In genomic region chr19:33486407-33486806, GRCh38 we compare ENCODE assay signal across 20 cellular contexts. TPM values are rescaled to one million over a fixed set of nuclear protein-coding genes. Genes with fewer than 3 reads are reported as not detected.
A peak's percentile ranks its signal among the peaks of the same experiment; 100 is the strongest.
DNase-seq lines count a peak whose midpoint lies in the region; ATAC-seq and TF ChIP-seq lines count a peak whose summit lies in the region.
"Had no signal": no experiment of that assay in that cellular context is flagged by ENCODE, and none has a peak within 500 bp of the region (broad histone marks: within the 10 kb centered on the region; RNA-seq: fewer than 3 reads in every experiment).

No MANE protein-coding gene starts in this region.

- TF ChIP-seq POLR2A in spleen (IDR thresholded peaks at IDR 0.05): no peak

- no peaks in the 10 kb centered on the region for H3K36me3 ChIP-seq in cardiac muscle cell
- H3K36me3 ChIP-seq in right atrium auricular region: no peaks in the 10 kb centered on the region
- peaks cover 19% of the 10 kb centered on the region for H3K36me3 ChIP-seq in lower lobe of right lung
- H3K36me3 ChIP-seq in spleen: peaks cover 0 to 72% (median 6%) of the 10 kb centered on the region in 6 donors
- no peaks in the 10 kb centered on the region for H3K36me3 ChIP-seq in colonic mucosa

- no peak for TF ChIP-seq CTCF in cardiac muscle cell (IDR thresholded peaks at IDR 0.05; ENCODE audit: low read depth, low read length)
- TF ChIP-seq CTCF in right atrium auricular region (IDR thresholded peaks at IDR 0.05): no peak
- TF ChIP-seq CTCF in lower lobe of right lung (IDR thresholded peaks at IDR 0.05): no peak
- no peak for TF ChIP-seq CTCF in spleen (IDR thresholded peaks at IDR 0.05 in 8 of 11, conservative IDR thresholded peaks at IDR 0.05 in 3 of 11)
- TF ChIP-seq CTCF in colonic mucosa (IDR thresholded peaks at IDR 0.05): no peak

- H3K9ac ChIP-seq in colonic mucosa (ENCODE audit: low read depth in 2 of 2, low read length in 2 of 2): no peak overlapping the region
- H3K9ac ChIP-seq: BLaER1 treated with 17β-estradiol and CSF1 and Interleukin-3, amounts not matched to agents 10 nM and 100 nM had no signal

- ATAC-seq in lower lobe of right lung: no peak
- ATAC-seq: GM12878 had no signal

- H3K4me1 ChIP-seq in cardiac muscle cell (ENCODE audit: low read depth): peaks cover 10% of the 10 kb centered on the region
- H3K4me1 ChIP-seq in right atrium auricular region: peaks cover 0 to 10% of the 10 kb centered on the region in 2 donors
- H3K4me1 ChIP-seq in lower lobe of right lung: no peaks in the 10 kb centered on the region
- H3K4me1 ChIP-seq in spleen: no peaks in the 10 kb centered on the region
- no peaks in the 10 kb centered on the region for H3K4me1 ChIP-seq in colonic mucosa

- H3K27me3 ChIP-seq in cardiac muscle cell (no peaks in the 10 kb centered on the region), right atrium auricular region (no peaks in the 10 kb centered on the region), lower lobe of right lung (ENCODE audit: low read depth) (no peaks in the 10 kb centered on the region), spleen (replicated peaks in 1 of 7) (no peaks in the 10 kb centered on the region), colonic mucosa (no peaks in the 10 kb centered on the region)
- H3K27me3 ChIP-seq: BLaER1 treated with 17β-estradiol and CSF1 and Interleukin-3, amounts not matched to agents 10 nM and 100 nM had no signal

- H3K9me3 ChIP-seq in cardiac muscle cell (ENCODE audit: low read depth): no peaks in the 10 kb centered on the region
- peaks cover 0 to 16% of the 10 kb centered on the region in 2 donors for H3K9me3 ChIP-seq in right atrium auricular region
- peaks cover 10% of the 10 kb centered on the region for H3K9me3 ChIP-seq in lower lobe of right lung
- H3K9me3 ChIP-seq in spleen: peaks cover 0 to 28% (median 17%) of the 10 kb centered on the region in 8 donors
- H3K9me3 ChIP-seq in colonic mucosa: no peaks in the 10 kb centered on the region

- H3K4me3 ChIP-seq in cardiac muscle cell: no peak overlapping the region
- H3K4me3 ChIP-seq in right atrium auricular region: no peak overlapping the region
- no peak overlapping the region for H3K4me3 ChIP-seq in lower lobe of right lung
- H3K4me3 ChIP-seq in spleen: no peak overlapping the region
- H3K4me3 ChIP-seq in colonic mucosa: no peak overlapping the region
- H3K4me3 ChIP-seq: BLaER1 treated with 17β-estradiol and CSF1 and Interleukin-3, amounts not matched to agents 10 nM and 100 nM; GM12878 had no signal

- WGBS in spleen, 5 donors: 86 to 92% (median 88%) methylated on average over 8 of the region's 8 CpGs

- H3K27ac ChIP-seq in cardiac muscle cell: peak overlapping the region; percentile 74
- no peak overlapping the region for H3K27ac ChIP-seq in right atrium auricular region
- H3K27ac ChIP-seq in caudate nucleus (ENCODE audit: low read depth, low read length): peak overlapping the region; percentile 37
- no peak overlapping the region for H3K27ac ChIP-seq in lower lobe of right lung
- no peak overlapping the region for H3K27ac ChIP-seq in spleen
- no peak overlapping the region for H3K27ac ChIP-seq in colonic mucosa
- H3K27ac ChIP-seq: BLaER1 treated with 17β-estradiol and CSF1 and Interleukin-3, amounts not matched to agents 10 nM and 100 nM; RWPE1 had no signal

- intact Hi-C loops in lower lobe of right lung (cut with DNase I): no loop called here
- intact Hi-C loops in spleen (cut with DNase I; ENCODE audit: low total_unique reads): no loop called here
- intact Hi-C loops in colonic mucosa (cut with DNase I): no loop called here

- DNase-seq in cardiac muscle cell (ENCODE audit: low read depth in 1 of 2, low spot score in 1 of 2) (no peak), right atrium auricular region (ENCODE audit: low spot score) (no peak), caudate nucleus (lab: John Stamatoyannopoulos, UW) (no peak), lower lobe of right lung (peak; percentile 28), spleen (peak; percentile 49), Ammon's horn (ENCODE audit: low spot score) (no peak), colonic mucosa (no peak)
- no peak for DNase-seq in activated naive CD4-positive, alpha-beta T cell treated with anti-CD3 and anti-CD28 coated beads, Interleukin-2, amount 50 U/mL, for 16 hours
- DNase-seq: CD8-positive, alpha-beta memory T cell; GDM1; GOT3; KG1; NCI-H1417 treated with DMSO at 0.1 percent for 48 hours; NCI-H2029; NCI-H446; NCI-H69; NK-92 treated with Interleukin-12 subunit alpha and Interleukin-12 subunit beta, amount 100 ng/mL, for 24 hours had no signal

RNA-seq across cellular contexts. Expression of gene PEPD, which starts 35.2 kb away (rescaled TPM):
- 40.3 and 66.9 TPM in 2 replicates for total RNA-seq in cardiac muscle cell
- polyA plus RNA-seq in cardiac muscle cell: 46.6 and 80.6 TPM in 2 replicates
- 10 to 100 TPM; 27.1 to 38.9 TPM for total RNA-seq in right atrium auricular region
- total RNA-seq in lower lobe of right lung: 94.0 TPM
- 10 to 100 TPM; 54.8 to 98.3 (median 70.7) TPM for total RNA-seq in spleen
- polyA plus RNA-seq in spleen: 10 to 100 TPM; 38.4 to 72.2 (median 62.0) TPM
- total RNA-seq in colonic mucosa: 10 to 100 TPM; 47.9 to 71.4 TPM

Comparison
In these comparisons a context has a peak if more than half of its experiments do, and no peak if none do; other contexts are left out.
1. H3K27ac ChIP-seq: peak in cardiac muscle cell (single experiment) and caudate nucleus (single experiment); none in right atrium auricular region (0 of 2), lower lobe of right lung (single experiment), spleen (0 of 8) and colonic mucosa (single experiment).
2. DNase-seq: peak in lower lobe of right lung (single experiment) and spleen (single experiment); none in cardiac muscle cell (0 of 2), right atrium auricular region (single experiment), caudate nucleus (0 of 61), Ammon's horn (single experiment), activated naive CD4-positive, alpha-beta T cell treated with anti-CD3 and anti-CD28 coated beads, Interleukin-2, amount 50 U/mL, for 16 hours (single experiment) and colonic mucosa (single experiment).